Comparison of ENCODE assay signal across 8 cellular contexts in the genomic region with DNA sequence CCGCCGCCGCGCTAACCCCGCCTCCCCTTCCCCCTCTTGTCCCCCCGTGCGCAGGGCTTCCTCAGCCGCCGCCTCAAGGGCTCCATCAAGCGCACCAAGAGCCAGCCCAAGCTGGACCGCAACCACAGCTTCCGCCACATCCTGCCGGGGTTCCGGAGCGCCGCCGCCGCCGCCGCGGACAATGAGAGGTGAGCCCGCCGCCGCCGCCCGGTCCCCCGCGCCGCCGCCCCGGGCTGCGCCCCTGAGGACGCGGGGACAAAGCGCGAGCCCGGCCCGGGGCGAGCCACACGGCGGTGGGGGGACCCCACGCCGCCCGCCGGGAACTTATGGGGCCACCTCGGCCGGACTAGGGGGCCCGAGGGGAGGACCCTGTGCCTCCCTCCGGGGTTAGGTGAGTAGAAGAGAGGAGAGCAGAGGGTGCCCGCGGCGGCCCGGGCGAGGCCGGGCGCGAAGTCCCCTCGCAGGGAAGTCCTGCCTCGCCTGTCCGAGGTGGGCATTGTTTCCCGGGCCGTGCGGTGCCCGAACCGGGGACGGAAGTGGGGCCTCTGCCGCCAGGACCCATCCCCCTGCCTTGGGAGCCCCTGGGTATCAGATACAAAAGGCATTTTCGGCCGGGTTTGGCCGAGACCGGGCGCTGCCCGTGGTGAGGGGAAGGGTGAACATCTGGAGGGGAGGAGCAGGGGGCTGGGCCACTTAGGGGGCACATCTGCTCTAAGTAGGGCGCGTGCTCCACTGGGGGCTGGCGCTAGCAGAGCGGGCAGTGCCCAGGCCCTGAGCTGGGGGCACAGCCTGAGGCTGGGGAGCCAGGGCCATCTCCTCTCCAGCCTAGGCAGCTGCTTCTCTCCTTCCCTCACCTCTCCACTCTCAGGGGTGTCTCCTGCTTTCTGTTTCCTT. TPM values are rescaled to one million over a fixed set of nuclear protein-coding genes. Genes with fewer than 3 reads are reported as not detected.
DNase-seq lines count a peak whose midpoint lies in the region; ATAC-seq and TF ChIP-seq lines count a peak whose summit lies in the region.

No MANE protein-coding gene starts in this region.

- intact Hi-C loops in PC-3 (cut with micrococcal nuclease) = no loop called here

- no peaks in the 10 kb centered on the region for H4K20me1 ChIP-seq in PC-3 (ENCODE audit: low read length)

- H3K79me2 ChIP-seq in PC-3 (ENCODE audit: low read length) = peaks cover 25% of the 10 kb centered on the region

- in situ Hi-C loops in HAP-1 (cut with MboI; ENCODE audit: low sequenced_read_pairs) = no loop called here

- peak overlapping the region; percentile 93 for H3K4me2 ChIP-seq in PC-3 (ENCODE audit: low read length)

- no peaks in the 10 kb centered on the region for H3K9me2 ChIP-seq in PC-3 (replicated peaks; ENCODE audit: low read length)

- H3F3A ChIP-seq in PC-3 (ENCODE audit: low read length, unreplicated experiment) = no peaks in the 10 kb centered on the region

- H3K4me3 ChIP-seq in HAP-1 (peak overlapping the region; percentile 51), PC-3 (ENCODE audit: low read length) (peak overlapping the region; percentile 77), iPS-11a (ENCODE audit: low read depth, low read length) (peak overlapping the region; percentile 43)

- CTCF ChIA-PET in PC-3 (lab: Charles Lee) = no interaction called here

- H2AFZ ChIP-seq in PC-3 (ENCODE audit: low read length) = peak overlapping the region; percentile 69

- H3K4me1 ChIP-seq in HAP-1 (peaks cover 6% of the 10 kb centered on the region), PC-3 (ENCODE audit: insufficient read depth, low read length) (no peaks in the 10 kb centered on the region)

- H3K36me3 ChIP-seq in HAP-1 (replicated peaks) (no peaks in the 10 kb centered on the region), PC-3 (ENCODE audit: low read depth, low read length) (no peaks in the 10 kb centered on the region)

- peak overlapping the region; percentile 37; the same call in 1 of the 2 replicates for H3K9ac ChIP-seq in PC-3 (ENCODE audit: low read length)

- peak; percentile 30 for DNase-seq in NCI-H1436 (lab: John Stamatoyannopoulos, UW)
- no peak for DNase-seq in NCI-H1436 treated with DMSO at 0.1 percent for 48 hours (lab: John Stamatoyannopoulos, UW)
- DNase-seq in HAP-1 (ENCODE audit: low spot score in 2 of 2) = peak in 1 of 2 experiments; percentile 63
- peak; percentile 52 for DNase-seq in PC-3
- peak; percentile 23 for DNase-seq in amniotic epithelial cell (ENCODE audit: low read depth)
- DNase-seq in stimulated activated CD4-positive, alpha-beta T cell treated with anti-CD3 and anti-CD28 coated beads, Interleukin-12 subunit alpha, Interleukin-12 subunit beta, amount 100 ng/mL, for 4 hours = peak; percentile 17
- DNase-seq in GOT3 (lab: John Stamatoyannopoulos, UW) = no peak

- peak; percentile 67 for ATAC-seq in PC-3

- H3K9me3 ChIP-seq in HAP-1 (no peaks in the 10 kb centered on the region), PC-3 (ENCODE audit: low read length) (no peaks in the 10 kb centered on the region)

- H3K27ac ChIP-seq in PC-3 (ENCODE audit: low read length) = no peak overlapping the region

- H3K27me3 ChIP-seq in HAP-1 (ENCODE audit: low read depth) = no peaks in the 10 kb centered on the region
- H3K27me3 ChIP-seq in PC-3 (ENCODE audit: low read length) = no peaks in the 10 kb centered on the region

- POLR2A ChIA-PET in PC-3 (lab: Charles Lee; ENCODE audit: unreplicated experiment) = no interaction called here

- no peak for TF ChIP-seq CTCF in PC-3 (conservative IDR thresholded peaks at IDR 0.05; ENCODE audit: low read depth, low read length)

- no TSS peak for BruUV-seq in PC-3 (replicated peaks; lab: Mats Ljungman, UMichigan)

RNA-seq across cellular contexts. Expression of a gene that starts 48.1 kb away (rescaled TPM):
- total RNA-seq in PC-3 (2014; rRNA removed) = 15.2 and 17.6 TPM in 2 replicates

Comparison
In these comparisons a context has a peak if more than half of its experiments do, and no peak if none do; other contexts are left out.
1. DNase-seq: peak in NCI-H1436 (single experiment), PC-3 (single experiment), amniotic epithelial cell (single experiment) and stimulated activated CD4-positive, alpha-beta T cell treated with anti-CD3 and anti-CD28 coated beads, Interleukin-12 subunit alpha, Interleukin-12 subunit beta, amount 100 ng/mL, for 4 hours (single experiment); none in NCI-H1436 treated with DMSO at 0.1 percent for 48 hours (single experiment) and GOT3 (single experiment).
2. Peak in every context shown above with its lines, with median percentiles within 50 percentile points of each other: H3K4me3 ChIP-seq.